In genomic region chr18:55859116-55859515, GRCh38 we compare ENCODE assay signal across 21 cellular contexts.
DNase-seq lines count a peak whose midpoint lies in the region; ATAC-seq and TF ChIP-seq lines count a peak whose summit lies in the region.
"Had no signal": no experiment of that assay in that cellular context is flagged by ENCODE, and none has a peak within 500 bp of the region (broad histone marks: within the 10 kb centered on the region; RNA-seq: fewer than 3 reads in every experiment).

No MANE protein-coding gene starts in this region.

- intact Hi-C loops in right cardiac atrium (cut with DNase I) (no loop called here), cardiac septum (cut with DNase I) (no loop called here)

- no peaks in the 10 kb centered on the region for H3K36me3 ChIP-seq in neural progenitor cell
- H3K36me3 ChIP-seq: sigmoid colon had no signal

- H3K9ac ChIP-seq in neural progenitor cell, result no peak overlapping the region

- DNase-seq in right cardiac atrium (no peak), cardiac septum (ENCODE audit: low spot score) (no peak), neural progenitor cell (ENCODE audit: low spot score) (no peak), NOMO-1 treated with DMSO at 0.1 percent for 48 hours (lab: John Stamatoyannopoulos, UW; ENCODE audit: unreplicated experiment) (no peak), HUDEP-2 (lab: John Stamatoyannopoulos, UW; ENCODE audit: unreplicated experiment in 76 of 76) (no peak)
- no peak for DNase-seq in activated T-cell treated with anti-CD3 and anti-CD28 coated beads, Interleukin-2, amount 50 U/mL, for 48 hours
- DNase-seq: activated gamma-delta T cell treated with Interleukin-2 at 50 U/mL for 16 hours; effector memory CD8-positive, alpha-beta T cell; foreskin melanocyte; GF-D8; H7; MV-4-11; NCI-H2081 treated with DMSO at 0.1 percent for 48 hours; nephron progenitor cell; sigmoid colon; T-helper 1 cell had no signal

- H3K4me3 ChIP-seq in right cardiac atrium (ENCODE audit: low read length), result peak overlapping the region; percentile 54
- no peak overlapping the region for H3K4me3 ChIP-seq in neural progenitor cell

- H3K4me1 ChIP-seq in right cardiac atrium (ENCODE audit: control insufficient read depth, insufficient read depth, low read length), result no peaks in the 10 kb centered on the region
- peaks cover 57% of the 10 kb centered on the region for H3K4me1 ChIP-seq in neural progenitor cell

- no peak overlapping the region for H3K4me2 ChIP-seq in neural progenitor cell

- H3K4me1 Mint-ChIP-seq in brain (peaks cover 63% of the 10 kb centered on the region), neural progenitor cell (peaks cover 47% of the 10 kb centered on the region)
- H3K4me1 Mint-ChIP-seq: stimulated activated effector memory CD8-positive, alpha-beta T cell treated with anti-CD3 and anti-CD28 coated beads, Interleukin-12 subunit alpha, Interleukin-12 subunit beta, amount 100 ng/mL, for 72 hours had no signal

- H3K9me3 Mint-ChIP-seq in brain (peaks cover 0 to 2% (median 0%) of the 10 kb centered on the region in 5 experiments), neural progenitor cell (peaks cover 5% of the 10 kb centered on the region)
- H3K9me3 Mint-ChIP-seq: nephron progenitor cell had no signal

- no peaks in the 10 kb centered on the region for H3K27me3 ChIP-seq in right cardiac atrium (ENCODE audit: control insufficient read depth, insufficient read depth)
- H3K27me3 ChIP-seq in neural progenitor cell, result no peaks in the 10 kb centered on the region
- H3K27me3 ChIP-seq: sigmoid colon had no signal

- H2AFZ ChIP-seq in neural progenitor cell (replicated peaks), result peak overlapping the region; percentile 65

- H4K20me1 ChIP-seq in neural progenitor cell (ENCODE audit: low read depth), result no peaks in the 10 kb centered on the region

- 46% methylated on average over 6 of the region's 6 CpGs for WGBS in right cardiac atrium

- H3K79me2 ChIP-seq in neural progenitor cell (ENCODE audit: low read depth), result no peaks in the 10 kb centered on the region

- ATAC-seq in right cardiac atrium, result no peak
- ATAC-seq in GM18861 (IDR thresholded peaks at IDR 0.05; ENCODE audit: unreplicated experiment), result no peak
- ATAC-seq: effector memory CD8-positive, alpha-beta T cell; HepG2; stimulated activated effector memory CD8-positive, alpha-beta T cell treated with anti-CD3 and anti-CD28 coated beads, Interleukin-12 subunit alpha, Interleukin-12 subunit beta, amount 100 ng/mL, for 72 hours; WTC11 had no signal

- H3F3A ChIP-seq in neural progenitor cell (ENCODE audit: low read depth), result peaks cover 4% of the 10 kb centered on the region

- H3K27ac ChIP-seq in right cardiac atrium (ENCODE audit: low read length), result no peak overlapping the region
- H3K27ac ChIP-seq in neural progenitor cell, result no peak overlapping the region
- H3K27ac ChIP-seq: sigmoid colon had no signal

- peaks cover 3% of the 10 kb centered on the region for H3K27me3 Mint-ChIP-seq in brain
- H3K27me3 Mint-ChIP-seq in neural progenitor cell (ENCODE audit: insufficient read depth, low read depth), result no peaks in the 10 kb centered on the region
- H3K27me3 Mint-ChIP-seq: effector memory CD8-positive, alpha-beta T cell had no signal

- peak overlapping the region in 3 of 5 experiments; percentile 63 to 67 (median 67) for H3K27ac Mint-ChIP-seq in brain
- peak overlapping the region; percentile 3 for H3K27ac Mint-ChIP-seq in neural progenitor cell
- H3K27ac Mint-ChIP-seq: effector memory CD8-positive, alpha-beta T cell; nephron progenitor cell; stimulated activated effector memory CD8-positive, alpha-beta T cell treated with anti-CD3 and anti-CD28 coated beads, Interleukin-12 subunit alpha, Interleukin-12 subunit beta, amount 100 ng/mL, for 72 hours; WTC11 had no signal

- H3K36me3 Mint-ChIP-seq in brain (no peaks in the 10 kb centered on the region), neural progenitor cell (no peaks in the 10 kb centered on the region)
- H3K36me3 Mint-ChIP-seq: stimulated activated effector memory CD8-positive, alpha-beta T cell treated with anti-CD3 and anti-CD28 coated beads, Interleukin-12 subunit alpha, Interleukin-12 subunit beta, amount 100 ng/mL, for 72 hours had no signal

- peak overlapping the region in 4 of 5 experiments; percentile 9 to 73 (median 70) for H3K4me3 Mint-ChIP-seq in brain
- H3K4me3 Mint-ChIP-seq in neural progenitor cell, result no peak overlapping the region
- H3K4me3 Mint-ChIP-seq: effector memory CD8-positive, alpha-beta T cell; nephron progenitor cell; stimulated activated effector memory CD8-positive, alpha-beta T cell treated with anti-CD3 and anti-CD28 coated beads, Interleukin-12 subunit alpha, Interleukin-12 subunit beta, amount 100 ng/mL, for 72 hours; WTC11 had no signal

- TF ChIP-seq CTCF in brain (conservative IDR thresholded peaks at IDR 0.05) (no peak), neural progenitor cell (IDR thresholded peaks at IDR 0.05) (no peak)

- H3K9me3 ChIP-seq in right cardiac atrium (ENCODE audit: control insufficient read depth, low read length) (no peaks in the 10 kb centered on the region), neural progenitor cell (ENCODE audit: low read depth) (no peaks in the 10 kb centered on the region)
- H3K9me3 ChIP-seq: sigmoid colon had no signal
